17 cellular contexts compared by ENCODE assay signal in genomic region chr5:72485366-72486052, GRCh38. TPM values are rescaled to one million over a fixed set of nuclear protein-coding genes. Genes with fewer than 3 reads are reported as not detected.
DNase-seq lines count a peak whose midpoint lies in the region; FAIRE-seq and TF ChIP-seq lines count a peak whose summit lies in the region.
"Had no signal": no experiment of that assay in that cellular context is flagged by ENCODE, and none has a peak within 500 bp of the region (broad histone marks: within the 10 kb centered on the region; RNA-seq: fewer than 3 reads in every experiment).

No MANE protein-coding gene starts in this region.

- no peak for DNase-seq in GM23248
- DNase-seq in NCI-H226, result peak; percentile 30
- DNase-seq in epithelial cell of esophagus (ENCODE audit: low read depth), result peak; percentile 95
- peak; percentile 58 for DNase-seq in prostate gland (ENCODE audit: low spot score)
- DNase-seq in ACHN, result no peak
- no peak for DNase-seq in activated CD4-positive, alpha-beta T cell treated with anti-CD3 and anti-CD28 coated beads, Interleukin-2, amount 50 U/mL, for 1 hour
- no peak for DNase-seq in kidney
- DNase-seq in COLO829 (ENCODE audit: low spot score), result no peak
- DNase-seq: activated CD8-positive, alpha-beta T cell treated with anti-CD3 and anti-CD28 coated beads, Interleukin-2, amount 10 ng/mL, durations not matched to agents 7 days and 5 days; activated naive CD8-positive, alpha-beta T cell treated with anti-CD3 and anti-CD28 coated beads, Interleukin-2, amount 10 ng/mL, durations not matched to agents 7 days and 5 days; CD4-positive, alpha-beta memory T cell; MG63; NCI-H2081 treated with DMSO at 0.1 percent for 48 hours; stimulated activated naive CD4-positive, alpha-beta T cell treated with Interleukin-2 at 50 U/mL for 16 hours; T-cell had no signal

- H3K4me3 ChIP-seq in GM23248 (no peak overlapping the region), epithelial cell of esophagus (ENCODE audit: low read length) (no peak overlapping the region), prostate gland (no peak overlapping the region), kidney (ENCODE audit: low read length in 2 of 2) (no peak overlapping the region)
- H3K4me3 ChIP-seq: cardiac muscle cell, MG63 had no signal

- H3K4me2 ChIP-seq in GM23248 (ENCODE audit: unreplicated experiment), result no peak overlapping the region

- H3K79me2 ChIP-seq in GM23248 (ENCODE audit: insufficient read depth), result no peaks in the 10 kb centered on the region

- H3K36me3 ChIP-seq in GM23248 (ENCODE audit: low read depth), result no peaks in the 10 kb centered on the region
- no peaks in the 10 kb centered on the region for H3K36me3 ChIP-seq in prostate gland
- no peaks in the 10 kb centered on the region for H3K36me3 ChIP-seq in kidney (ENCODE audit: control insufficient read depth in 1 of 2, insufficient read depth in 2 of 2, low read length in 2 of 2)
- H3K36me3 ChIP-seq: cardiac muscle cell, MG63 had no signal

- no peak for TF ChIP-seq POLR2A in prostate gland (IDR thresholded peaks at IDR 0.05)

- H3K27ac ChIP-seq in GM23248 (peak overlapping the region; percentile 42), prostate gland (no peak overlapping the region), kidney (ENCODE audit: low read depth in 2 of 2, low read length in 2 of 2) (no peak overlapping the region)
- H3K27ac ChIP-seq: cardiac muscle cell had no signal

- WGBS in GM23248 (ENCODE audit: low coverage in 1 of 2, low lambda C conversion rate in 2 of 2, missing lambda C conversion rate in 2 of 2), 2 experiments, result 88 to 90% methylated on average over 8 of the region's 8 CpGs
- WGBS in prostate gland, result 48% methylated on average over 8 of the region's 8 CpGs

- 0 out of 2 replicates have a peak, but pooled peaks cover 7% of the 10 kb centered on the region for H3F3A ChIP-seq in GM23248 (ENCODE audit: insufficient read depth)

- H3K9ac ChIP-seq in GM23248 (no peak overlapping the region), kidney (ENCODE audit: low read length in 2 of 2) (no peak overlapping the region)

- peaks cover 13% of the 10 kb centered on the region for H3K4me1 ChIP-seq in GM23248 (ENCODE audit: insufficient read depth)
- no peaks in the 10 kb centered on the region for H3K4me1 ChIP-seq in prostate gland (replicated peaks)
- peaks cover 9 to 10% of the 10 kb centered on the region in 2 donors for H3K4me1 ChIP-seq in kidney (ENCODE audit: control insufficient read depth in 1 of 2, insufficient read depth in 1 of 2, low read depth in 1 of 2, low read length in 2 of 2)

- H4K20me1 ChIP-seq in GM23248 (ENCODE audit: insufficient read depth), result no peaks in the 10 kb centered on the region

- no peaks in the 10 kb centered on the region for H3K9me3 ChIP-seq in GM23248 (ENCODE audit: low read depth)
- H3K9me3 ChIP-seq in prostate gland, result no peaks in the 10 kb centered on the region
- no peaks in the 10 kb centered on the region for H3K9me3 ChIP-seq in kidney (ENCODE audit: control insufficient read depth in 1 of 2, low read length in 2 of 2)
- H3K9me3 ChIP-seq: MG63 had no signal

- no peaks in the 10 kb centered on the region for H3K9me2 ChIP-seq in GM23248 (ENCODE audit: insufficient read depth)

- TF ChIP-seq CTCF in epithelial cell of esophagus (IDR thresholded peaks at IDR 0.05; ENCODE audit: insufficient read depth, low read depth, low read length, missing control alignments), result no peak
- TF ChIP-seq CTCF in prostate gland (IDR thresholded peaks at IDR 0.05), result no peak
- TF ChIP-seq CTCF in kidney (IDR thresholded peaks at IDR 0.05; ENCODE audit: borderline replicate concordance, extremely low read depth, insufficient read depth), result no peak

- FAIRE-seq in kidney (lab: Jason Lieb, UNC), result no peak

- intact Hi-C loops in prostate gland (cut with DNase I) (no loop called here), kidney (cut with DNase I) (no loop called here)

- no peaks in the 10 kb centered on the region for H3K27me3 ChIP-seq in GM23248 (replicated peaks; ENCODE audit: insufficient read depth)
- no peaks in the 10 kb centered on the region for H3K27me3 ChIP-seq in prostate gland (replicated peaks; ENCODE audit: insufficient read depth)
- H3K27me3 ChIP-seq: cardiac muscle cell, MG63 had no signal

- in situ Hi-C loops in GM23248 (cut with MboI), result no loop called here
- in situ Hi-C loops in ACHN (cut with HindIII; ENCODE audit: low pct_ligation_motif_present, low pct_unique_long_range_greater_than_20kb, low sequenced_read_pairs), result no loop called here

- H2AFZ ChIP-seq in GM23248, result peak overlapping the region; percentile 44; the same call in 1 of the 2 replicates

RNA-seq across cellular contexts. Expression of gene ZNF366, which starts 21.7 kb away (rescaled TPM):
- total RNA-seq in GM23248 (2014; rRNA removed; shearing (Covaris generic)), result not detected in 2 replicates
- polyA plus RNA-seq in GM23248 (2016; fragmentation: Nextera tagmentation; extraction: Ambion mirVana) (not detected in 2 replicates), kidney (ENCODE audit: insufficient read depth, low read depth, low replicate concordance) (0.22 TPM)
- total RNA-seq in prostate gland (1 to 10 TPM; 2.0 to 3.2 TPM), kidney (8.1 TPM)
- total RNA-seq: activated CD8-positive, alpha-beta T cell treated with anti-CD3 and anti-CD28 coated beads, Interleukin-2, amount 10 ng/mL, durations not matched to agents 7 days and 5 days; cardiac muscle cell; H4 had no signal
- polyA plus RNA-seq: cardiac muscle cell; CD4-positive, alpha-beta memory T cell had no signal

Comparison
In these comparisons a context has a peak if more than half of its experiments do, and no peak if none do; other contexts are left out.
1. DNase-seq: peak in NCI-H226 (single experiment), epithelial cell of esophagus (single experiment) and prostate gland (single experiment); none in GM23248 (single experiment), ACHN (single experiment), activated CD4-positive, alpha-beta T cell treated with anti-CD3 and anti-CD28 coated beads, Interleukin-2, amount 50 U/mL, for 1 hour (single experiment), kidney (single experiment) and COLO829 (single experiment).